In the genomic region with DNA sequence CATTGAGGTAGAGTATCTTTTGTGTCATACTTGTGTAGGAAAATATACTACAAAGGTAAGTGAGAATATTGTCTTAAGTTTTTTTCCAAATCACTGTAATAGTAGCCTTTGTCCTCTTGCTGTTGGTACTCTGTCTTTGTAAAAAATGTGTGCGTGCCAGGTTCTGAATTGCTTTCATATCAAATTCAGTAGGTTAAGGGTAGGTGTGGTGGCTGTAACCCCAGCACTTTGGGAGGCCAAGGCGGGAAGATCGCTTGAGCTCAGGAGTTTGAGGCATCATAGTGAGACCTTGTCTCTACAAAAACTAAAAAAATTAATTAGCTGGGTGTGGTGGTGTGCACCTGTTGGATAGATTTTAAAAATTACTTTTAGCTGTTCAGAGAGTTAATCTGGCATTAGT, we compare ENCODE assay signal across 23 cellular contexts. TPM values are rescaled to one million over a fixed set of nuclear protein-coding genes. Genes with fewer than 3 reads are reported as not detected.
A peak's percentile ranks its signal among the peaks of the same experiment; 100 is the strongest.
DNase-seq lines count a peak whose midpoint lies in the region; ATAC-seq, FAIRE-seq and TF ChIP-seq lines count a peak whose summit lies in the region.
"Had no signal": no experiment of that assay in that cellular context is flagged by ENCODE, and none has a peak within 500 bp of the region (broad histone marks: within the 10 kb centered on the region; RNA-seq: fewer than 3 reads in every experiment).

No MANE protein-coding gene starts in this region.

- CTCF ChIA-PET in A549 (lab: Yijun Ruan, JAX): interaction anchor here (0.6 to 1.5 kb wide), 5 partner anchors 9 to 143 kb away, joined by 3 to 6 read pairs (median 4); no protein-coding TSS in a partner anchor

- H3K27ac ChIP-seq in A549 (no peak overlapping the region), VCaP (peak overlapping the region; percentile 95)
- H3K27ac ChIP-seq: 22Rv1; BLaER1 treated with 17β-estradiol and CSF1 and Interleukin-3, amounts not matched to agents 10 nM and 100 nM had no signal

- no peaks in the 10 kb centered on the region for H3K9me3 ChIP-seq in A549
- H3K9me3 ChIP-seq: BLaER1 treated with 17β-estradiol and CSF1 and Interleukin-3, amounts not matched to agents 10 nM and 100 nM had no signal

- POLR2A ChIA-PET in A549 (lab: Yijun Ruan, JAX): no interaction called here

- H3K27ac Mint-ChIP-seq in memory B cell: peak overlapping the region; percentile 81
- H3K27ac Mint-ChIP-seq in stimulated activated naive B cell treated with anti-CD40 and anti-IgM and Interleukin-4, amounts not matched to agents 10 μg/mL and 1 μg/mL and 100 μg/mL, for 72 hours: peak overlapping the region; percentile 57
- H3K27ac Mint-ChIP-seq: CD8-positive, alpha-beta T cell; HFFc6 had no signal

- no peak overlapping the region for H3K4me2 ChIP-seq in A549
- H3K4me2 ChIP-seq: BLaER1 treated with 17β-estradiol and CSF1 and Interleukin-3, amounts not matched to agents 10 nM and 100 nM had no signal

- no peaks in the 10 kb centered on the region for H3K27me3 Mint-ChIP-seq in memory B cell
- H3K27me3 Mint-ChIP-seq in stimulated activated naive B cell treated with anti-CD40 and anti-IgM and Interleukin-4, amounts not matched to agents 10 μg/mL and 1 μg/mL and 100 μg/mL, for 72 hours: no peaks in the 10 kb centered on the region
- H3K27me3 Mint-ChIP-seq: IgD-negative memory B cell had no signal

- H3K36me3 Mint-ChIP-seq in memory B cell: peaks cover 2% of the 10 kb centered on the region
- H3K36me3 Mint-ChIP-seq in stimulated activated naive B cell treated with anti-CD40 and anti-IgM and Interleukin-4, amounts not matched to agents 10 μg/mL and 1 μg/mL and 100 μg/mL, for 72 hours: peaks cover 7 to 16% of the 10 kb centered on the region in 2 donors

- no peak for ATAC-seq in A549
- ATAC-seq in memory B cell (ENCODE audit: low read depth): no peak
- ATAC-seq in stimulated activated naive B cell treated with anti-CD40 and anti-IgM and Interleukin-4, amounts not matched to agents 10 μg/mL and 1 μg/mL and 100 μg/mL, for 72 hours (replicated peaks): no peak
- no peak for ATAC-seq in GM18519 (IDR thresholded peaks at IDR 0.05; ENCODE audit: low FRiP score, unreplicated experiment)
- ATAC-seq: CD8-positive, alpha-beta T cell had no signal

- no peak for DNase-seq in A549 (ENCODE audit: low read depth in 1 of 2, low spot score in 1 of 2)
- no peak for DNase-seq in memory B cell (ENCODE audit: low spot score in 2 of 2)
- no peak for DNase-seq in stimulated activated naive B cell treated with anti-CD40 and anti-IgM and Interleukin-4, amounts not matched to agents 10 μg/mL and 1 μg/mL and 100 μg/mL, for 72 hours
- no peak for DNase-seq in ureter (ENCODE audit: low spot score)
- DNase-seq in NCI-H524 (lab: John Stamatoyannopoulos, UW): no peak
- DNase-seq: ACHN; CD8-positive, alpha-beta T cell; COR-L47; DMS153; DMS79 treated with DMSO at 0.1 percent for 48 hours; EL; HCEC 1CT; HFFc6 had no signal

- WGBS in A549 (ENCODE audit: missing lambda C conversion rate): 95% methylated on average over 3 of the region's 3 CpGs

- H3K4me3 ChIP-seq in A549: no peak overlapping the region
- H3K4me3 ChIP-seq: BLaER1 treated with 17β-estradiol and CSF1 and Interleukin-3, amounts not matched to agents 10 nM and 100 nM had no signal

- TF ChIP-seq EP300 in A549 (IDR thresholded peaks at IDR 0.05): no peak

- TF ChIP-seq POLR2A in A549 (IDR thresholded peaks at IDR 0.05; ENCODE audit: low read length): no peak

- no peaks in the 10 kb centered on the region for H3K9me3 Mint-ChIP-seq in memory B cell
- H3K9me3 Mint-ChIP-seq in stimulated activated naive B cell treated with anti-CD40 and anti-IgM and Interleukin-4, amounts not matched to agents 10 μg/mL and 1 μg/mL and 100 μg/mL, for 72 hours: no peaks in the 10 kb centered on the region
- H3K9me3 Mint-ChIP-seq: CD8-positive, alpha-beta T cell; HFFc6; IgD-negative memory B cell had no signal

- peaks cover 6% of the 10 kb centered on the region; the same call in 2 of the 3 replicates for H3K4me1 ChIP-seq in A549
- H3K4me1 ChIP-seq: BLaER1 treated with 17β-estradiol and CSF1 and Interleukin-3, amounts not matched to agents 10 nM and 100 nM had no signal

- H3K4me3 Mint-ChIP-seq in memory B cell: no peak overlapping the region
- no peak overlapping the region for H3K4me3 Mint-ChIP-seq in stimulated activated naive B cell treated with anti-CD40 and anti-IgM and Interleukin-4, amounts not matched to agents 10 μg/mL and 1 μg/mL and 100 μg/mL, for 72 hours
- H3K4me3 Mint-ChIP-seq: CD8-positive, alpha-beta T cell; HFFc6; IgD-negative memory B cell had no signal

- H3K4me1 Mint-ChIP-seq in memory B cell: peaks cover 3% of the 10 kb centered on the region
- peaks cover 0 to 3% of the 10 kb centered on the region in 2 donors for H3K4me1 Mint-ChIP-seq in stimulated activated naive B cell treated with anti-CD40 and anti-IgM and Interleukin-4, amounts not matched to agents 10 μg/mL and 1 μg/mL and 100 μg/mL, for 72 hours

- peak; percentile 95 for FAIRE-seq in A549 (lab: Jason Lieb, UNC)
- FAIRE-seq: D721Med, G401.6, GM12891, GM19239, H1 had no signal

- no peak for TF ChIP-seq RAD21 in A549 (conservative IDR thresholded peaks at IDR 0.05 in 1 of 2, IDR thresholded peaks at IDR 0.05 in 1 of 2)

- TF ChIP-seq CTCF in A549 (IDR thresholded peaks at IDR 0.05) (no peak), VCaP (conservative IDR thresholded peaks at IDR 0.05) (no peak)

TF ChIP-seq in A549, 52 proteins besides CTCF, POLR2A, EP300 and RAD21:
- TF ChIP-seq MAFK (IDR thresholded peaks at IDR 0.05; ENCODE audit: partially characterized antibody) (peak; percentile 3), SREBF2 (IDR thresholded peaks at IDR 0.05) (no peak)

RNA-seq across cellular contexts. Expression of a gene that starts 46.6 kb away (rescaled TPM):
- 19.4 and 20.0 TPM in 2 replicates for polyA plus RNA-seq in A549 (2011; rRNA removed)
- polyA plus RNA-seq in A549 (2012; cell fraction: cytosol; rRNA removed): 10.9 and 13.3 TPM in 2 replicates
- polyA plus RNA-seq in A549 (2012; cell fraction: nucleus; rRNA removed): 15.7 and 23.1 TPM in 2 replicates
- 9.0 to 9.6 TPM (median 9.1 TPM) in 3 replicates for polyA plus RNA-seq in A549 (2017; fragmentation: RNase III; extraction: RNeasy Plus Mini Kit Qiagen cat#74134 plus additional on column Dnase treatment)
- polyA minus RNA-seq in A549 (2011; rRNA and poly(A)+ RNA removed): 21.1 and 21.2 TPM in 2 replicates
- 27.2 TPM for total RNA-seq in ureter
